In the genomic region with DNA sequence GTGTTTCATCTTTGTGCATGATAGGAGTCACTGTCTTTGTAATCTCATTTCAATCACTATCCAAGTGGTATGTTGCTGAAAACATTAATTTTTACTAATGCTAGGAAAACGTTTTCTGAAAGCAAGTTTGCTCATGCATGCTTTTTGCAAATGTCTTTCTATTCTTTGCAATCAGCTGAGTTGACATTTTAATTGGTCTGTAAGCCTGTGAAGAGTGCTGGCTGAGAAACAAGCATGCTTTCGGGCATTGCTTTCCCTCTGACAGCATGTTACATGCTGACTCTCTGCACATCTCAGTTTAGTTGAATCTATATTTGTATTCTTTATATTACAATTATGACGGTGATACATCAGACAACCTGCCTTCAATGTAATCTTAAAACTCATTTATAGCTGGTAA, we compare ENCODE assay signal across 22 cellular contexts.
"Had no signal": no experiment of that assay in that cellular context is flagged by ENCODE, and none has a peak within 500 bp of the region (broad histone marks: within the 10 kb centered on the region; RNA-seq: fewer than 3 reads in every experiment).

No MANE protein-coding gene starts in this region.

- H3K4me3 ChIP-seq: dorsolateral prefrontal cortex, gastrocnemius medialis, left ventricle myocardium inferior, lung, prostate gland, testis, tibial nerve, upper lobe of right lung had no signal

- H3K27ac Mint-ChIP-seq: immature natural killer cell; natural killer cell treated with Interleukin-12 subunit alpha and Interleukin-12 subunit beta and Interleukin-15 and Interleukin-18, amount 100 ng/mL, for 72 hours; stimulated activated naive B cell treated with anti-CD40 and anti-IgM and Interleukin-4, amounts not matched to agents 10 μg/mL and 1 μg/mL and 100 μg/mL, for 72 hours; stimulated activated naive CD8-positive, alpha-beta T cell treated with anti-CD3 and anti-CD28 coated beads, Interleukin-15, amount 100 ng/mL, for 72 hours had no signal

- H3K9me3 ChIP-seq: gastrocnemius medialis, prostate gland, testis, upper lobe of right lung had no signal

- H3K27me3 ChIP-seq: dorsolateral prefrontal cortex, gastrocnemius medialis, testis, tibial nerve, upper lobe of right lung had no signal

- H3K27ac ChIP-seq: dorsolateral prefrontal cortex, gastrocnemius medialis, left ventricle myocardium inferior, parathyroid adenoma, prostate gland, testis, tibial nerve, upper lobe of right lung had no signal

- DNase-seq: cortex of kidney; effector CD8-positive, alpha-beta T cell; gastrocnemius medialis; immature natural killer cell; kidney; left cardiac atrium; left ventricle myocardium inferior; mesenchymal stem cell; midbrain; occipital lobe; stimulated activated CD4-positive, alpha-beta T cell treated with anti-CD3 and anti-CD28 coated beads, Interleukin-2, amount 100 ng/mL, for 24 hours; stimulated activated CD4-positive, alpha-beta T cell treated with anti-CD3 and anti-CD28 coated beads, Interleukin-4, amount 100 ng/mL, for 4 hours; stimulated activated naive B cell treated with anti-CD40 and anti-IgM and Interleukin-4, amounts not matched to agents 10 μg/mL and 1 μg/mL and 100 μg/mL, for 72 hours; stimulated activated naive CD8-positive, alpha-beta T cell treated with anti-CD3 and anti-CD28 coated beads, Interleukin-15, amount 100 ng/mL, for 72 hours; testis; upper lobe of right lung had no signal

- H3K36me3 Mint-ChIP-seq: immature natural killer cell; stimulated activated naive B cell treated with anti-CD40 and anti-IgM and Interleukin-4, amounts not matched to agents 10 μg/mL and 1 μg/mL and 100 μg/mL, for 72 hours had no signal

- H3K4me3 Mint-ChIP-seq: immature natural killer cell; natural killer cell treated with Interleukin-12 subunit alpha and Interleukin-12 subunit beta and Interleukin-15 and Interleukin-18, amount 100 ng/mL, for 72 hours; stimulated activated naive B cell treated with anti-CD40 and anti-IgM and Interleukin-4, amounts not matched to agents 10 μg/mL and 1 μg/mL and 100 μg/mL, for 72 hours; stimulated activated naive CD8-positive, alpha-beta T cell treated with anti-CD3 and anti-CD28 coated beads, Interleukin-15, amount 100 ng/mL, for 72 hours had no signal

- H3K4me1 ChIP-seq: gastrocnemius medialis, left ventricle myocardium inferior, parathyroid adenoma, prostate gland, testis, tibial nerve, upper lobe of right lung had no signal

- H3K27me3 Mint-ChIP-seq: natural killer cell treated with Interleukin-12 subunit alpha and Interleukin-12 subunit beta and Interleukin-15 and Interleukin-18, amount 100 ng/mL, for 72 hours; stimulated activated naive B cell treated with anti-CD40 and anti-IgM and Interleukin-4, amounts not matched to agents 10 μg/mL and 1 μg/mL and 100 μg/mL, for 72 hours; stimulated activated naive CD8-positive, alpha-beta T cell treated with anti-CD3 and anti-CD28 coated beads, Interleukin-15, amount 100 ng/mL, for 72 hours had no signal

- H3K36me3 ChIP-seq: gastrocnemius medialis, left ventricle myocardium inferior, prostate gland, tibial nerve, upper lobe of right lung had no signal

- H3K4me1 Mint-ChIP-seq: immature natural killer cell; stimulated activated naive B cell treated with anti-CD40 and anti-IgM and Interleukin-4, amounts not matched to agents 10 μg/mL and 1 μg/mL and 100 μg/mL, for 72 hours; stimulated activated naive CD8-positive, alpha-beta T cell treated with anti-CD3 and anti-CD28 coated beads, Interleukin-15, amount 100 ng/mL, for 72 hours had no signal

- H3K9ac ChIP-seq: parathyroid adenoma had no signal
